In genomic region chr11:15888596-15889345, GRCh38 we compare ENCODE assay signal across 15 cellular contexts.
DNase-seq lines count a peak whose midpoint lies in the region; ATAC-seq, FAIRE-seq and TF ChIP-seq lines count a peak whose summit lies in the region.
"Had no signal": no experiment of that assay in that cellular context is flagged by ENCODE, and none has a peak within 500 bp of the region (broad histone marks: within the 10 kb centered on the region; RNA-seq: fewer than 3 reads in every experiment).

No MANE protein-coding gene starts in this region.

- H3K27me3 ChIP-seq in OCI-LY3 (ENCODE audit: low read depth, low read length) (no peaks in the 10 kb centered on the region), astrocyte (ENCODE audit: insufficient read depth, low read length) (peaks cover 5% of the 10 kb centered on the region), neural progenitor cell (no peaks in the 10 kb centered on the region), gastroesophageal sphincter (no peaks in the 10 kb centered on the region)

- TF ChIP-seq CTCF in OCI-LY3 (IDR thresholded peaks at IDR 0.05; ENCODE audit: low read depth, low read length) = no peak
- TF ChIP-seq CTCF in astrocyte (IDR thresholded peaks at IDR 0.05; ENCODE audit: insufficient read depth, low read depth, low read length) = no peak
- TF ChIP-seq CTCF in fibroblast of the aortic adventitia (IDR thresholded peaks at IDR 0.05; ENCODE audit: insufficient read depth, low read length) = no peak
- TF ChIP-seq CTCF in neural progenitor cell (IDR thresholded peaks at IDR 0.05) = no peak
- no peak for TF ChIP-seq CTCF in gastroesophageal sphincter (IDR thresholded peaks at IDR 0.05)

- no peak overlapping the region for H3K4me3 Mint-ChIP-seq in astrocyte (ENCODE audit: unreplicated experiment)
- no peak overlapping the region for H3K4me3 Mint-ChIP-seq in neural progenitor cell
- H3K4me3 Mint-ChIP-seq: B cell; CD4-positive, alpha-beta T cell; HFFc6 had no signal

- peaks cover 16% of the 10 kb centered on the region for H3K27me3 Mint-ChIP-seq in astrocyte (ENCODE audit: low read depth, unreplicated experiment)
- peaks cover 14% of the 10 kb centered on the region for H3K27me3 Mint-ChIP-seq in neural progenitor cell (ENCODE audit: insufficient read depth, low read depth)

- no peak overlapping the region; the same call in 1 of the 2 replicates for H3K4me3 ChIP-seq in OCI-LY3 (ENCODE audit: low read length)
- no peak overlapping the region for H3K4me3 ChIP-seq in astrocyte (ENCODE audit: insufficient read depth, low read depth, low read length)
- no peak overlapping the region for H3K4me3 ChIP-seq in fibroblast of the aortic adventitia (ENCODE audit: low read depth, low read length)
- H3K4me3 ChIP-seq in neural progenitor cell = no peak overlapping the region
- no peak overlapping the region for H3K4me3 ChIP-seq in gastroesophageal sphincter

- H3K36me3 Mint-ChIP-seq in astrocyte (ENCODE audit: low read depth, unreplicated experiment) = no peaks in the 10 kb centered on the region
- no peaks in the 10 kb centered on the region for H3K36me3 Mint-ChIP-seq in neural progenitor cell

- no peak for TF ChIP-seq POLR2A in gastroesophageal sphincter (IDR thresholded peaks at IDR 0.05)

- DNase-seq in astrocyte (ENCODE audit: low read depth) (peak; percentile 50), fibroblast of the aortic adventitia (ENCODE audit: low read depth) (peak; percentile 19), neural progenitor cell (ENCODE audit: low spot score) (no peak)
- DNase-seq in stimulated activated CD4-positive, alpha-beta T cell treated with anti-CD3 and anti-CD28 coated beads, Interleukin-2, amount 100 ng/mL, for 24 hours = no peak
- DNase-seq: C1 segment of cervical spinal cord; CD4-positive, alpha-beta T cell; DMS79; HCEC 1CT; HFFc6 had no signal

- no peaks in the 10 kb centered on the region for H3K79me2 ChIP-seq in OCI-LY3 (ENCODE audit: low read length)
- H3K79me2 ChIP-seq in astrocyte (ENCODE audit: insufficient read depth, low read length) = no peaks in the 10 kb centered on the region
- no peaks in the 10 kb centered on the region for H3K79me2 ChIP-seq in neural progenitor cell (ENCODE audit: low read depth)

- no peak overlapping the region for H3K9ac ChIP-seq in OCI-LY3 (ENCODE audit: low read length)
- H3K9ac ChIP-seq in astrocyte (ENCODE audit: low read length) = no peak overlapping the region
- H3K9ac ChIP-seq in neural progenitor cell = no peak overlapping the region

- H3K4me1 Mint-ChIP-seq in astrocyte (ENCODE audit: low read depth, unreplicated experiment) = peaks cover 41% of the 10 kb centered on the region
- H3K4me1 Mint-ChIP-seq in neural progenitor cell = peaks cover 79% of the 10 kb centered on the region
- H3K4me1 Mint-ChIP-seq: B cell had no signal

- H3K27ac Mint-ChIP-seq in astrocyte (ENCODE audit: unreplicated experiment) = no peak overlapping the region
- peak overlapping the region; percentile 70 for H3K27ac Mint-ChIP-seq in neural progenitor cell
- H3K27ac Mint-ChIP-seq: B cell; CD4-positive, alpha-beta T cell; HFFc6 had no signal

- no peaks in the 10 kb centered on the region for H3K36me3 ChIP-seq in OCI-LY3 (replicated peaks; ENCODE audit: low read depth, low read length)
- H3K36me3 ChIP-seq in astrocyte (ENCODE audit: insufficient read depth, low read length) = no peaks in the 10 kb centered on the region
- no peaks in the 10 kb centered on the region for H3K36me3 ChIP-seq in neural progenitor cell
- no peaks in the 10 kb centered on the region for H3K36me3 ChIP-seq in gastroesophageal sphincter

- no peaks in the 10 kb centered on the region for H4K20me1 ChIP-seq in OCI-LY3 (ENCODE audit: insufficient read depth, low read length)
- no peaks in the 10 kb centered on the region for H4K20me1 ChIP-seq in astrocyte (ENCODE audit: insufficient read depth, low read length)
- no peaks in the 10 kb centered on the region for H4K20me1 ChIP-seq in neural progenitor cell (ENCODE audit: low read depth)

- FAIRE-seq in astrocyte (lab: Jason Lieb, UNC) = no peak
- FAIRE-seq: A204.1, GM12892 had no signal

- TF ChIP-seq EP300 in gastroesophageal sphincter (IDR thresholded peaks at IDR 0.05) = no peak

- H3K9me3 Mint-ChIP-seq in astrocyte (ENCODE audit: unreplicated experiment) = no peaks in the 10 kb centered on the region
- H3K9me3 Mint-ChIP-seq in neural progenitor cell = no peaks in the 10 kb centered on the region
- H3K9me3 Mint-ChIP-seq: CD4-positive, alpha-beta T cell; HFFc6 had no signal

- H3K9me3 ChIP-seq in OCI-LY3 (ENCODE audit: insufficient read depth, low read length) = no peaks in the 10 kb centered on the region
- H3K9me3 ChIP-seq in astrocyte (ENCODE audit: insufficient read depth, low read depth, low read length) = no peaks in the 10 kb centered on the region
- no peaks in the 10 kb centered on the region for H3K9me3 ChIP-seq in neural progenitor cell (ENCODE audit: low read depth)
- no peaks in the 10 kb centered on the region for H3K9me3 ChIP-seq in gastroesophageal sphincter

- peak overlapping the region; percentile 28; the same call in 1 of the 2 replicates for H2AFZ ChIP-seq in OCI-LY3 (ENCODE audit: low read depth, low read length)
- H2AFZ ChIP-seq in astrocyte (ENCODE audit: low read depth, low read length) = no peak overlapping the region
- H2AFZ ChIP-seq in neural progenitor cell (replicated peaks) = no peak overlapping the region

- ATAC-seq in gastroesophageal sphincter = no peak
- ATAC-seq in GM19397 (IDR thresholded peaks at IDR 0.05; ENCODE audit: unreplicated experiment) = no peak

- WGBS in gastroesophageal sphincter (ENCODE audit: low coverage in 1 of 2), 2 donors = 60 to 67% methylated on average over 2 of the region's 2 CpGs

- H3K27ac ChIP-seq in OCI-LY3 (ENCODE audit: low read length) = no peak overlapping the region
- no peak overlapping the region for H3K27ac ChIP-seq in astrocyte (ENCODE audit: low read depth, low read length)
- no peak overlapping the region for H3K27ac ChIP-seq in neural progenitor cell
- H3K27ac ChIP-seq in gastroesophageal sphincter = no peak overlapping the region

- H3K4me1 ChIP-seq in OCI-LY3 (ENCODE audit: low read length) (peaks cover 31% of the 10 kb centered on the region), astrocyte (ENCODE audit: insufficient read depth, low read length) (peaks cover 37% of the 10 kb centered on the region), neural progenitor cell (peaks cover 36% of the 10 kb centered on the region), gastroesophageal sphincter (peaks cover 0 to 29% (median 7%) of the 10 kb centered on the region in 3 donors)

- peaks cover 20% of the 10 kb centered on the region for H3F3A ChIP-seq in neural progenitor cell (ENCODE audit: low read depth)

- peak overlapping the region; percentile 50 for H3K4me2 ChIP-seq in OCI-LY3 (ENCODE audit: low read length)
- no peak overlapping the region for H3K4me2 ChIP-seq in astrocyte (ENCODE audit: low read length)
- no peak overlapping the region for H3K4me2 ChIP-seq in neural progenitor cell

Comparison
In these comparisons a context has a peak if more than half of its experiments do, and no peak if none do; other contexts are left out.
1. DNase-seq: peak in astrocyte (single experiment) and fibroblast of the aortic adventitia (single experiment); none in neural progenitor cell (single experiment) and stimulated activated CD4-positive, alpha-beta T cell treated with anti-CD3 and anti-CD28 coated beads, Interleukin-2, amount 100 ng/mL, for 24 hours (0 of 2).